15 cellular contexts compared by ENCODE assay signal in the genomic region with DNA sequence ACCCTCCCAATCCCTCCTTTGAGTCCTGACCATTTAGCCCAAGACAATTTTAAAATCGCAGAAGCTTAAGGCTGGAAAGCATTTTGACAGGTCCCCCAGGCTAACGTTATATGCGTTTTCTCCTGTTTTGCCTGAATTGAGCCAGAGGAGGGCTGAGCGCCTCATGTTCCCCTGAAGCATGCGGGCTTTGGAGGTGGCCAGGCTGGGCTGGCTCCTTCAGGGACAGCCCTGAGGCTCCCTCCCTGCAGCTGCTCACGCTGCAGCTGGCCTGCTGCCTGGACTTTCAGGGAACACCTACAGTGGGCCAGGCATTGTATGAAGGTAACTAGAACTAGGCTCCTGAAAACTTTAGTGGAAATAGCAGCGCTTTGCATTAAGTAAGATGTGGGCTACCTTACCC.
DNase-seq lines count a peak whose midpoint lies in the region; ATAC-seq and TF ChIP-seq lines count a peak whose summit lies in the region.
"Had no signal": no experiment of that assay in that cellular context is flagged by ENCODE, and none has a peak within 500 bp of the region (broad histone marks: within the 10 kb centered on the region; RNA-seq: fewer than 3 reads in every experiment).

No MANE protein-coding gene starts in this region.

- peaks cover 3 to 36% (median 23%) of the 10 kb centered on the region in 9 donors for H3K4me1 ChIP-seq in heart right ventricle

- no peaks in the 10 kb centered on the region for H3K9me3 ChIP-seq in heart right ventricle
- H3K9me3 ChIP-seq: tibial artery had no signal

- ATAC-seq in heart right ventricle (peak; percentile 44 to 83 (median 70)), sciatic nerve (peak; percentile 29), GM21360 (IDR thresholded peaks at IDR 0.05; ENCODE audit: unreplicated experiment) (no peak)
- ATAC-seq: GM12878, Panc1 had no signal

- peak overlapping the region in 8 of 10 donors; percentile 36 to 75 (median 68) for H3K27ac ChIP-seq in heart right ventricle
- H3K27ac ChIP-seq: tibial artery had no signal

- no peaks in the 10 kb centered on the region for H3K27me3 ChIP-seq in heart right ventricle
- H3K27me3 ChIP-seq: tibial artery had no signal

- no peaks in the 10 kb centered on the region for H3K36me3 ChIP-seq in heart right ventricle
- H3K36me3 ChIP-seq: tibial artery had no signal

- peak; percentile 12 for DNase-seq in NCI-H1092 treated with DMSO at 0.1 percent for 48 hours (lab: John Stamatoyannopoulos, UW)
- DNase-seq in NCI-H1092 (lab: John Stamatoyannopoulos, UW), result no peak
- peak; percentile 29 for DNase-seq in RPMI7951 (ENCODE audit: low read depth)
- peak; percentile 27 to 42 for DNase-seq in heart right ventricle
- no peak for DNase-seq in sciatic nerve (ENCODE audit: low spot score)
- no peak for DNase-seq in stimulated activated CD4-positive, alpha-beta T cell treated with anti-CD3 and anti-CD28 coated beads, Interleukin-4, amount 100 ng/mL, for 4 hours
- no peak for DNase-seq in NCI-H128 (lab: John Stamatoyannopoulos, UW; ENCODE audit: unreplicated experiment)
- DNase-seq: 8988T, DMS153, NCI-H1694, retina had no signal

- H3K4me3 ChIP-seq in heart right ventricle, result no peak overlapping the region
- H3K4me3 ChIP-seq: GM12878, tibial artery had no signal

- 57 to 71% methylated on average over 7 of the region's 7 CpGs for WGBS in heart right ventricle, 2 donors

- intact Hi-C loops in heart right ventricle (cut with DNase I), result no loop called here
- intact Hi-C loops in sciatic nerve (cut with DNase I), result no loop called here

- TF ChIP-seq CTCF in heart right ventricle (IDR thresholded peaks at IDR 0.05), result no peak

Comparison
In these comparisons a context has a peak if more than half of its experiments do, and no peak if none do; other contexts are left out.
1. DNase-seq: peak in NCI-H1092 treated with DMSO at 0.1 percent for 48 hours (single experiment), RPMI7951 (single experiment) and heart right ventricle (2 of 2); none in NCI-H1092 (single experiment), sciatic nerve (single experiment), stimulated activated CD4-positive, alpha-beta T cell treated with anti-CD3 and anti-CD28 coated beads, Interleukin-4, amount 100 ng/mL, for 4 hours (0 of 2) and NCI-H128 (single experiment).